ENCODE assay signal across 11 cellular contexts in genomic region chr9:37209431-37210386, GRCh38.
DNase-seq lines count a peak whose midpoint lies in the region; ATAC-seq, FAIRE-seq and TF ChIP-seq lines count a peak whose summit lies in the region.
"Had no signal": no experiment of that assay in that cellular context is flagged by ENCODE, and none has a peak within 500 bp of the region (broad histone marks: within the 10 kb centered on the region; RNA-seq: fewer than 3 reads in every experiment).

No MANE protein-coding gene starts in this region.

- POLR2A ChIA-PET in OCI-LY7 (lab: Charles Lee), result interaction anchor here (0.6 to 5.8 kb wide), 10 partner anchors 8 to 177 kb away, joined by 3 to 67 read pairs (median 4); no protein-coding TSS in a partner anchor

- H3K4me3 ChIP-seq in OCI-LY7 (ENCODE audit: low read depth, low read length, poor library complexity, severe bottlenecking) (peak overlapping the region; percentile 39), fibroblast of the aortic adventitia (ENCODE audit: low read depth, low read length) (no peak overlapping the region)
- H3K4me3 ChIP-seq: transverse colon had no signal

- no peaks in the 10 kb centered on the region for H3K9me2 ChIP-seq in OCI-LY7 (ENCODE audit: insufficient read depth, low read length)

- CTCF ChIA-PET in OCI-LY7 (lab: Charles Lee; ENCODE audit: unreplicated experiment), result interaction anchor here (0.6 to 1.2 kb wide), 3 partner anchors 11 to 145 kb away, joined by 3 read pairs; no protein-coding TSS in a partner anchor

- H4K20me1 ChIP-seq in OCI-LY7 (ENCODE audit: insufficient read depth, low read length), result no peaks in the 10 kb centered on the region

- peak; percentile 78 for FAIRE-seq in GM12891 (lab: Jason Lieb, UNC)

- peaks cover 52% of the 10 kb centered on the region for H3K36me3 ChIP-seq in OCI-LY7 (ENCODE audit: insufficient read depth, low read length)

- TF ChIP-seq POLR2A in GM12891 (IDR thresholded peaks at IDR 0.05; ENCODE audit: low read depth, low read length), result no peak

- peaks cover 2% of the 10 kb centered on the region; the same call in 1 of the 2 replicates for H3K9me3 ChIP-seq in OCI-LY7 (ENCODE audit: low read length)
- H3K9me3 ChIP-seq: transverse colon had no signal

- peaks cover 100% of the 10 kb centered on the region for H3K79me2 ChIP-seq in OCI-LY7 (ENCODE audit: insufficient read depth, low read depth, low read length)

- no peak overlapping the region for H2AFZ ChIP-seq in OCI-LY7 (ENCODE audit: low read length)

- no TSS peak for BruUV-seq in OCI-LY7 (replicated peaks; lab: Mats Ljungman, UMichigan)

- TF ChIP-seq CTCF in OCI-LY7 (conservative IDR thresholded peaks at IDR 0.05; ENCODE audit: low read length) (peak; percentile 69), fibroblast of the aortic adventitia (IDR thresholded peaks at IDR 0.05; ENCODE audit: insufficient read depth, low read length) (peak; percentile 33)

- H3K4me2 ChIP-seq in OCI-LY7 (ENCODE audit: low read length), result peak overlapping the region; percentile 63

- intact Hi-C loops in OCI-LY7 (cut with micrococcal nuclease; ENCODE audit: unreplicated experiment), result no loop called here

- in situ Hi-C loops in ACHN (cut with HindIII; ENCODE audit: low pct_ligation_motif_present, low pct_unique_long_range_greater_than_20kb, low sequenced_read_pairs), result no loop called here

- DNase-seq in ACHN (peak; percentile 10), GM12891 (ENCODE audit: insufficient read length, low spot score) (no peak), OCI-LY7 (ENCODE audit: low spot score) (peak; percentile 51), fibroblast of the aortic adventitia (ENCODE audit: low read depth) (no peak), NCI-H1694 (lab: John Stamatoyannopoulos, UW) (no peak), dedifferentiated amniotic fluid mesenchymal stem cell (ENCODE audit: extremely low spot score) (no peak)
- DNase-seq: activated naive CD4-positive, alpha-beta T cell treated with Interleukin-2 at 50 U/mL for 16 hours; hypothalamus; transverse colon had no signal

- no peak for ATAC-seq in GM21381 (IDR thresholded peaks at IDR 0.05; ENCODE audit: unreplicated experiment)
- no peak for ATAC-seq in GM19397 (IDR thresholded peaks at IDR 0.05; ENCODE audit: unreplicated experiment)

- H3K4me1 ChIP-seq in OCI-LY7 (ENCODE audit: insufficient read depth, low read length, poor library complexity, severe bottlenecking), result peaks cover 99% of the 10 kb centered on the region

- H3K27ac ChIP-seq in OCI-LY7 (ENCODE audit: low read depth, low read length, poor library complexity, severe bottlenecking), result peak overlapping the region; percentile 86
- H3K27ac ChIP-seq: transverse colon had no signal

TF ChIP-seq in GM12891, 5 proteins besides CTCF, POLR2A, EP300 and RAD21:
- TF ChIP-seq SPI1 (IDR thresholded peaks at IDR 0.05; ENCODE audit: low read depth, low read length) (0 out of 2 replicates have a peak, but pooled peaks have one; percentile 3), PAX5 (IDR thresholded peaks at IDR 0.05; ENCODE audit: insufficient read depth, low read length, severe bottlenecking) (no peak), POU2F2 (IDR thresholded peaks at IDR 0.05; ENCODE audit: low read depth, low read length) (no peak)

Comparison
In these comparisons a context has a peak if more than half of its experiments do, and no peak if none do; other contexts are left out.
1. DNase-seq: peak in ACHN (single experiment) and OCI-LY7 (single experiment); none in GM12891 (single experiment), fibroblast of the aortic adventitia (single experiment), NCI-H1694 (single experiment) and dedifferentiated amniotic fluid mesenchymal stem cell (single experiment).